ENCODE assay signal across 11 cellular contexts in genomic region chrX:96591418-96591817, GRCh38.
"Had no signal": no experiment of that assay in that cellular context is flagged by ENCODE, and none has a peak within 500 bp of the region (broad histone marks: within the 10 kb centered on the region; RNA-seq: fewer than 3 reads in every experiment).

No MANE protein-coding gene starts in this region.

- H3K4me1 Mint-ChIP-seq: natural killer cell; stimulated activated memory B cell treated with anti-CD40 and anti-IgM and Interleukin-4, amounts not matched to agents 10 μg/mL and 1 μg/mL and 100 μg/mL, for 72 hours; T-cell had no signal

- H3K27me3 Mint-ChIP-seq: stimulated activated memory B cell treated with anti-CD40 and anti-IgM and Interleukin-4, amounts not matched to agents 10 μg/mL and 1 μg/mL and 100 μg/mL, for 72 hours had no signal

- H3K9me3 Mint-ChIP-seq: natural killer cell, T-cell had no signal

- H3K36me3 Mint-ChIP-seq: natural killer cell; stimulated activated memory B cell treated with anti-CD40 and anti-IgM and Interleukin-4, amounts not matched to agents 10 μg/mL and 1 μg/mL and 100 μg/mL, for 72 hours; T-cell had no signal

- H3K27ac Mint-ChIP-seq: natural killer cell; stimulated activated memory B cell treated with anti-CD40 and anti-IgM and Interleukin-4, amounts not matched to agents 10 μg/mL and 1 μg/mL and 100 μg/mL, for 72 hours; T-cell had no signal

- ATAC-seq: left ventricle myocardium superior; natural killer cell; stimulated activated memory B cell treated with anti-CD40 and anti-IgM and Interleukin-4, amounts not matched to agents 10 μg/mL and 1 μg/mL and 100 μg/mL, for 72 hours; T-cell had no signal

- H3K4me3 ChIP-seq: tibial artery had no signal

- DNase-seq: activated CD4-positive, CD25-positive, alpha-beta regulatory T cell treated with anti-CD3 and anti-CD28 coated beads, Interleukin-2, amount 50 U/mL, for 72 hours; activated naive CD4-positive, alpha-beta T cell treated with Interleukin-2 at 50 U/mL for 16 hours; activated T-cell treated with anti-CD3 and anti-CD28 coated beads for 4 hours; hippocampal formation; left ventricle myocardium superior; mesenchymal stem cell; natural killer cell; T-cell; T1000; tibial artery had no signal

- H3K4me3 Mint-ChIP-seq: natural killer cell; stimulated activated memory B cell treated with anti-CD40 and anti-IgM and Interleukin-4, amounts not matched to agents 10 μg/mL and 1 μg/mL and 100 μg/mL, for 72 hours; T-cell had no signal
